13 cellular contexts compared by ENCODE assay signal in genomic region chr17:62892069-62892675, GRCh38.
DNase-seq lines count a peak whose midpoint lies in the region; ATAC-seq and TF ChIP-seq lines count a peak whose summit lies in the region.
"Had no signal": no experiment of that assay in that cellular context is flagged by ENCODE, and none has a peak within 500 bp of the region (broad histone marks: within the 10 kb centered on the region; RNA-seq: fewer than 3 reads in every experiment).

No MANE protein-coding gene starts in this region.

- no peaks in the 10 kb centered on the region for H3K9me3 Mint-ChIP-seq in immature natural killer cell
- H3K9me3 Mint-ChIP-seq: activated T-cell treated with anti-CD3 and anti-CD28 coated beads, Interleukin-2, amount 50 U/mL, for 24 hours had no signal

- peak; percentile 26 for DNase-seq in NOMO-1 treated with DMSO at 0.1 percent for 48 hours (lab: John Stamatoyannopoulos, UW; ENCODE audit: unreplicated experiment)
- DNase-seq in NOMO-1 treated with dmso at 0.1 percent for 144 hours (lab: John Stamatoyannopoulos, UW; ENCODE audit: unreplicated experiment) = no peak
- DNase-seq in RWPE2 (ENCODE audit: low spot score) = no peak
- no peak for DNase-seq in immature natural killer cell
- DNase-seq in smooth muscle cell (lab: John Stamatoyannopoulos, UW; ENCODE audit: unreplicated experiment) = no peak
- DNase-seq in GM19238 (ENCODE audit: insufficient read length, low spot score) = no peak
- DNase-seq in NCI-H82 (lab: John Stamatoyannopoulos, UW) = no peak
- DNase-seq: activated CD4-positive, CD25-positive, alpha-beta regulatory T cell; activated T-cell treated with anti-CD3 and anti-CD28 coated beads, Interleukin-2, amount 50 U/mL, for 24 hours; NCI-H2171; SHP77 treated with DMSO at 0.1 percent for 48 hours had no signal

- peaks cover 0 to 3% (median 2%) of the 10 kb centered on the region in 3 donors for H3K27me3 Mint-ChIP-seq in immature natural killer cell (ENCODE audit: low read depth in 3 of 3)

- H3K4me1 ChIP-seq in RWPE2 (ENCODE audit: insufficient read depth, poor library complexity, severe bottlenecking) = peaks cover 38% of the 10 kb centered on the region
- H3K4me1 ChIP-seq in smooth muscle cell (ENCODE audit: low read depth) = peaks cover 11% of the 10 kb centered on the region
- H3K4me1 ChIP-seq: pancreas had no signal

- TF ChIP-seq CTCF in RWPE2 (IDR thresholded peaks at IDR 0.05; ENCODE audit: poor library complexity, severe bottlenecking) (no peak), smooth muscle cell (IDR thresholded peaks at IDR 0.05; ENCODE audit: borderline replicate concordance, insufficient read depth, poor library complexity, severe bottlenecking) (no peak)

- H3K4me1 Mint-ChIP-seq in immature natural killer cell = peaks cover 21 to 23% of the 10 kb centered on the region in 2 donors

- no peaks in the 10 kb centered on the region for H3K27me3 ChIP-seq in RWPE2 (ENCODE audit: insufficient read depth, poor library complexity, severe bottlenecking)
- no peaks in the 10 kb centered on the region for H3K27me3 ChIP-seq in smooth muscle cell (ENCODE audit: low read depth)
- H3K27me3 ChIP-seq: pancreas had no signal

- no peak overlapping the region for H3K4me3 ChIP-seq in RWPE2 (ENCODE audit: severe bottlenecking)
- H3K4me3 ChIP-seq in smooth muscle cell = no peak overlapping the region
- H3K4me3 ChIP-seq: pancreas had no signal

- H3K27ac Mint-ChIP-seq in immature natural killer cell = peak overlapping the region; percentile 36 to 74 (median 64)
- H3K27ac Mint-ChIP-seq: activated T-cell treated with anti-CD3 and anti-CD28 coated beads, Interleukin-2, amount 50 U/mL, for 24 hours had no signal

- H4K20me1 ChIP-seq in smooth muscle cell (ENCODE audit: low read depth) = no peaks in the 10 kb centered on the region

- no peaks in the 10 kb centered on the region for H3K79me2 ChIP-seq in smooth muscle cell (ENCODE audit: low read depth)

- H3K36me3 ChIP-seq in RWPE2 (ENCODE audit: low read depth) (no peaks in the 10 kb centered on the region), smooth muscle cell (ENCODE audit: low read depth) (no peaks in the 10 kb centered on the region)
- H3K36me3 ChIP-seq: pancreas had no signal

- H3K4me3 Mint-ChIP-seq in immature natural killer cell = peak overlapping the region in 3 of 5 donors; percentile 11 to 22 (median 14)
- H3K4me3 Mint-ChIP-seq: activated T-cell treated with anti-CD3 and anti-CD28 coated beads, Interleukin-2, amount 50 U/mL, for 24 hours had no signal

- H3K9ac ChIP-seq in smooth muscle cell (ENCODE audit: low read depth) = peak overlapping the region; percentile 84

- no peak for ATAC-seq in RWPE2 (ENCODE audit: low read depth)
- ATAC-seq in HG02938 (IDR thresholded peaks at IDR 0.05; ENCODE audit: unreplicated experiment) = no peak

- H3K4me2 ChIP-seq in smooth muscle cell = peak overlapping the region; percentile 63

- H3K9me3 ChIP-seq in RWPE2 (ENCODE audit: severe bottlenecking) = no peaks in the 10 kb centered on the region
- H3K9me3 ChIP-seq in smooth muscle cell (replicated peaks; ENCODE audit: low read depth) = no peaks in the 10 kb centered on the region
- H3K9me3 ChIP-seq: pancreas had no signal

- H3K36me3 Mint-ChIP-seq in immature natural killer cell = no peaks in the 10 kb centered on the region

- WGBS in smooth muscle cell (ENCODE audit: low lambda C conversion rate) = 76% methylated on average over 3 of the region's 3 CpGs

- peak overlapping the region; percentile 95 for H3K27ac ChIP-seq in RWPE2 (ENCODE audit: poor library complexity, severe bottlenecking)
- H3K27ac ChIP-seq in smooth muscle cell (ENCODE audit: low read depth) = peak overlapping the region; percentile 96

- H3F3A ChIP-seq in smooth muscle cell (ENCODE audit: low read depth) = peaks cover 9% of the 10 kb centered on the region

- peak overlapping the region; percentile 89 for H2AFZ ChIP-seq in smooth muscle cell (ENCODE audit: low read depth)
